1 cellular context compared by ENCODE assay signal in genomic region chr3:55017876-55018275, GRCh38.
TF ChIP-seq lines count a peak whose summit lies in the region.

No MANE protein-coding gene starts in this region.

TF ChIP-seq in HepG2, 621 proteins besides CTCF, POLR2A, EP300 and RAD21 (continued from another document):
- TF ChIP-seq, protein P1, sequence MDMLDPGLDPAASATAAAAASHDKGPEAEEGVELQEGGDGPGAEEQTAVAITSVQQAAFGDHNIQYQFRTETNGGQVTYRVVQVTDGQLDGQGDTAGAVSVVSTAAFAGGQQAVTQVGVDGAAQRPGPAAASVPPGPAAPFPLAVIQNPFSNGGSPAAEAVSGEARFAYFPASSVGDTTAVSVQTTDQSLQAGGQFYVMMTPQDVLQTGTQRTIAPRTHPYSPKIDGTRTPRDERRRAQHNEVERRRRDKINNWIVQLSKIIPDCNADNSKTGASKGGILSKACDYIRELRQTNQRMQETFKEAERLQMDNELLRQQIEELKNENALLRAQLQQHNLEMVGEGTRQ (IDR thresholded peaks at IDR 0.05; ENCODE audit: low read depth, low read length), result no peak
- TF ChIP-seq, protein P1 (CRISPR knock-in tag; IDR thresholded peaks at IDR 0.05; ENCODE audit: borderline replicate concordance), result no peak
- TF ChIP-seq, protein P2, sequence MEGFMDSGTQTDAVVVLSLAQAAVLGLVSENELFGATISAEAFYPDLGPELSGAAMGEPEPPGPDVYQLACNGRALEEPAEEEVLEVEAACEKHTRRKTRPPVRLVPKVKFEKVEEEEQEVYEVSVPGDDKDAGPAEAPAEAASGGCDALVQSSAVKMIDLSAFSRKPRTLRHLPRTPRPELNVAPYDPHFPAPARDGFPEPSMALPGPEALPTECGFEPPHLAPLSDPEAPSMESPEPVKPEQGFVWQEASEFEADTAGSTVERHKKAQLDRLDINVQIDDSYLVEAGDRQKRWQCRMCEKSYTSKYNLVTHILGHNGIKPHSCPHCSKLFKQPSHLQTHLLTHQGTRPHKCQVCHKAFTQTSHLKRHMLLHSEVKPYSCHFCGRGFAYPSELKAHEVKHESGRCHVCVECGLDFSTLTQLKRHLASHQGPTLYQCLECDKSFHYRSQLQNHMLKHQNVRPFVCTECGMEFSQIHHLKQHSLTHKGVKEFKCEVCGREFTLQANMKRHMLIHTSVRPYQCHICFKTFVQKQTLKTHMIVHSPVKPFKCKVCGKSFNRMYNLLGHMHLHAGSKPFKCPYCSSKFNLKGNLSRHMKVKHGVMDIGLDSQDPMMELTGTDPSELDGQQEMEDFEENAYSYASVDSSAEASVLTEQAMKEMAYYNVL (CRISPR knock-in tag; IDR thresholded peaks at IDR 0.05; ENCODE audit: borderline replicate concordance), result no peak
- TF ChIP-seq ZNF343 (CRISPR knock-in tag; IDR thresholded peaks at IDR 0.05) (no peak), ZMAT3 (CRISPR knock-in tag; conservative IDR thresholded peaks at IDR 0.05) (no peak), CCDC6 (CRISPR knock-in tag; IDR thresholded peaks at IDR 0.05) (no peak), ZNF10 (CRISPR knock-in tag; IDR thresholded peaks at IDR 0.05; ENCODE audit: borderline replicate concordance, low read depth) (no peak), ZHX1 (CRISPR knock-in tag; IDR thresholded peaks at IDR 0.05; ENCODE audit: low read depth) (no peak), MED1 (CRISPR knock-in tag; IDR thresholded peaks at IDR 0.05) (no peak), NR3C1 (CRISPR knock-in tag; IDR thresholded peaks at IDR 0.05) (no peak), SKIL (CRISPR knock-in tag; IDR thresholded peaks at IDR 0.05; ENCODE audit: borderline replicate concordance) (no peak), EED (CRISPR knock-in tag; IDR thresholded peaks at IDR 0.05) (no peak), NFE2L2 (IDR thresholded peaks at IDR 0.05; ENCODE audit: low read length) (no peak)
- TF ChIP-seq, protein P3, sequence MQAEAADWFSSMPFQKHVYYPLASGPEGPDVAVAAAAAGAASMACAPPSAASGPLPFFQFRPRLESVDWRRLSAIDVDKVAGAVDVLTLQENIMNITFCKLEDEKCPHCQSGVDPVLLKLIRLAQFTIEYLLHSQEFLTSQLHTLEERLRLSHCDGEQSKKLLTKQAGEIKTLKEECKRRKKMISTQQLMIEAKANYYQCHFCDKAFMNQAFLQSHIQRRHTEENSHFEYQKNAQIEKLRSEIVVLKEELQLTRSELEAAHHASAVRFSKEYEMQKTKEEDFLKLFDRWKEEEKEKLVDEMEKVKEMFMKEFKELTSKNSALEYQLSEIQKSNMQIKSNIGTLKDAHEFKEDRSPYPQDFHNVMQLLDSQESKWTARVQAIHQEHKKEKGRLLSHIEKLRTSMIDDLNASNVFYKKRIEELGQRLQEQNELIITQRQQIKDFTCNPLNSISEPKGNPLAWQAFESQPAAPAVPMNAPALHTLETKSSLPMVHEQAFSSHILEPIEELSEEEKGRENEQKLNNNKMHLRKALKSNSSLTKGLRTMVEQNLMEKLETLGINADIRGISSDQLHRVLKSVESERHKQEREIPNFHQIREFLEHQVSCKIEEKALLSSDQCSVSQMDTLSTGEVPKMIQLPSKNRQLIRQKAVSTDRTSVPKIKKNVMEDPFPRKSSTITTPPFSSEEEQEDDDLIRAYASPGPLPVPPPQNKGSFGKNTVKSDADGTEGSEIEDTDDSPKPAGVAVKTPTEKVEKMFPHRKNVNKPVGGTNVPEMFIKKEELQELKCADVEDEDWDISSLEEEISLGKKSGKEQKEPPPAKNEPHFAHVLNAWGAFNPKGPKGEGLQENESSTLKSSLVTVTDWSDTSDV (CRISPR knock-in tag; IDR thresholded peaks at IDR 0.05), result no peak
